ENCODE assay signal across 26 cellular contexts in the genomic region with DNA sequence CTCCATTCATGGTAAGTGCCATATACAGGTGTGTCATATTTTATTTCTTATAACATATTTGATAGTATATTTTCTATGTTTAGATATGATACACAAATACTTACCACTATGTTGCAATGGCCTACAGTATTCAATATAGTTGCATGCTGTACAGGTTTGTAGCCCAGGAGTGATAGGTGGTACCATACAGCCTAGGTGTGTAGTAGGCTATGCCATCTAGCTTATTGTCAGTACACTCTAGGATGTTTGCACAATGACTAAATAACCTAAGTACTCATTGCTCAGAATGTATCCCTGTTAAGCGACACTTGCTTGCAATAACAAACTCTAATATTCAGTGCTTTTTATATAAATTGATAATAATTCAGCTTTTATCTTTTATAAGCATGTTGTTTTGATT.
"Had no signal": no experiment of that assay in that cellular context is flagged by ENCODE, and none has a peak within 500 bp of the region (broad histone marks: within the 10 kb centered on the region; RNA-seq: fewer than 3 reads in every experiment).

No MANE protein-coding gene starts in this region.

- H3K4me1 ChIP-seq: adrenal gland, body of pancreas, breast epithelium, SJSA1 had no signal

- H3K4me3 ChIP-seq: adrenal gland, body of pancreas, breast epithelium, SJSA1 had no signal

- H3K27me3 ChIP-seq: adrenal gland, body of pancreas, breast epithelium, SJSA1 had no signal

- H3K9me3 ChIP-seq: adrenal gland, body of pancreas, breast epithelium, SJSA1, SK-N-SH had no signal

- H3K9me2 ChIP-seq: SK-N-SH had no signal

- DNase-seq: activated CD4-positive, alpha-beta T cell treated with anti-CD3 and anti-CD28 coated beads, Interleukin-2, amount 10 ng/mL, durations not matched to agents 24 days and 14 days; activated CD4-positive, alpha-beta T cell treated with anti-CD3 and anti-CD28 coated beads, Interleukin-2, amount 50 U/mL, for 48 hours; activated CD8-positive, alpha-beta T cell treated with anti-CD3 and anti-CD28 coated beads, Interleukin-2, amount 10 ng/mL, durations not matched to agents 7 days and 5 days; activated gamma-delta T cell; activated naive CD4-positive, alpha-beta T cell treated with Interleukin-2 at 50 U/mL for 16 hours; activated naive CD8-positive, alpha-beta T cell treated with anti-CD3 and anti-CD28 coated beads, Interleukin-2, amount 10 ng/mL, durations not matched to agents 7 days and 5 days; activated T-cell treated with anti-CD3 and anti-CD28 coated beads, Interleukin-2, amount 50 U/mL, for 24 hours; adrenal gland; body of pancreas; caudate nucleus; cerebellar nuclear complex; NCI-H1092 treated with DMSO at 0.1 percent for 48 hours; NCI-H1417; NCI-H146; NCI-H187; NCI-H2081; NCI-H2171 treated with DMSO at 0.1 percent for 48 hours; NCI-H2227 treated with DMSO at 0.1 percent for 48 hours; NCI-H446; NCI-H524 treated with DMSO at 0.1 percent for 48 hours; SHP77 treated with DMSO at 0.1 percent for 48 hours; SK-N-SH had no signal

- H3K36me3 ChIP-seq: adrenal gland, breast epithelium, SJSA1 had no signal

- FAIRE-seq: astrocyte, TTC549 had no signal

- H3K27ac ChIP-seq: adrenal gland, body of pancreas, breast epithelium, SJSA1 had no signal

- H3K4me2 ChIP-seq: SK-N-SH had no signal
